In genomic region chr3:64387688-64388087, GRCh38 we compare ENCODE assay signal across 4 cellular contexts.
"Had no signal": no experiment of that assay in that cellular context is flagged by ENCODE, and none has a peak within 500 bp of the region (broad histone marks: within the 10 kb centered on the region; RNA-seq: fewer than 3 reads in every experiment).

No MANE protein-coding gene starts in this region.

- H2AFZ ChIP-seq: GM23338 had no signal

- ATAC-seq: GM23338 had no signal

- DNase-seq: H9, HCEC 1CT, IMR-90 had no signal

- H3K4me2 ChIP-seq: GM23338 had no signal

- H3K4me3 ChIP-seq: GM23338 had no signal

- H3K27ac Mint-ChIP-seq: GM23338, H9 had no signal

- H3K9me3 Mint-ChIP-seq: GM23338, H9 had no signal

- H3K4me3 Mint-ChIP-seq: GM23338, H9 had no signal

- H3K4me1 Mint-ChIP-seq: GM23338 had no signal
